ENCODE assay signal across 15 cellular contexts in genomic region chr13:79457390-79457789, GRCh38. TPM values are rescaled to one million over a fixed set of nuclear protein-coding genes. Genes with fewer than 3 reads are reported as not detected.
A peak's percentile ranks its signal among the peaks of the same experiment; 100 is the strongest.
DNase-seq lines count a peak whose midpoint lies in the region; ATAC-seq, FAIRE-seq and TF ChIP-seq lines count a peak whose summit lies in the region.
"Had no signal": no experiment of that assay in that cellular context is flagged by ENCODE, and none has a peak within 500 bp of the region (broad histone marks: within the 10 kb centered on the region; RNA-seq: fewer than 3 reads in every experiment).

No MANE protein-coding gene starts in this region.

- H2AFZ ChIP-seq in OCI-LY7 (ENCODE audit: low read length), result no peak overlapping the region

- H3K36me3 ChIP-seq in OCI-LY7 (ENCODE audit: insufficient read depth, low read length), result no peaks in the 10 kb centered on the region
- H3K36me3 ChIP-seq: neutrophil had no signal

- CTCF ChIA-PET in OCI-LY7 (lab: Charles Lee; ENCODE audit: unreplicated experiment), result no interaction called here

- intact Hi-C loops in OCI-LY7 (cut with micrococcal nuclease; ENCODE audit: unreplicated experiment), result no loop called here

- no peaks in the 10 kb centered on the region for H4K20me1 ChIP-seq in OCI-LY7 (ENCODE audit: insufficient read depth, low read length)

- H3K9me3 ChIP-seq in OCI-LY7 (ENCODE audit: low read length), result no peaks in the 10 kb centered on the region
- H3K9me3 ChIP-seq: neutrophil had no signal

- no peak overlapping the region for H3K4me3 ChIP-seq in OCI-LY7 (ENCODE audit: low read depth, low read length, poor library complexity, severe bottlenecking)

- no peak overlapping the region for H3K27ac ChIP-seq in OCI-LY7 (ENCODE audit: low read depth, low read length, poor library complexity, severe bottlenecking)
- H3K27ac ChIP-seq: neutrophil had no signal

- H3K79me2 ChIP-seq in OCI-LY7 (ENCODE audit: insufficient read depth, low read depth, low read length), result no peaks in the 10 kb centered on the region

- ATAC-seq in GM18498 (IDR thresholded peaks at IDR 0.05; ENCODE audit: unreplicated experiment) (peak; percentile 75), GM18909 (IDR thresholded peaks at IDR 0.05; ENCODE audit: poor library complexity, unreplicated experiment) (peak; percentile 60), HG02642 (IDR thresholded peaks at IDR 0.05; ENCODE audit: poor library complexity, unreplicated experiment) (peak; percentile 46), HG03558 (IDR thresholded peaks at IDR 0.05; ENCODE audit: extremely low read depth, unreplicated experiment) (peak; percentile 43)

- FAIRE-seq in GM12891 (lab: Jason Lieb, UNC), result no peak

- H3K4me1 ChIP-seq in OCI-LY7 (ENCODE audit: insufficient read depth, low read length, poor library complexity, severe bottlenecking), result no peaks in the 10 kb centered on the region

- H3K4me2 ChIP-seq in OCI-LY7 (ENCODE audit: low read length), result no peak overlapping the region

- BruUV-seq in OCI-LY7 (replicated peaks; lab: Mats Ljungman, UMichigan), result no TSS peak

- no peak for TF ChIP-seq POLR2A in GM12891 (IDR thresholded peaks at IDR 0.05; ENCODE audit: low read depth, low read length)

- no peaks in the 10 kb centered on the region for H3K9me2 ChIP-seq in OCI-LY7 (ENCODE audit: insufficient read depth, low read length)

- DNase-seq in OCI-LY7 (ENCODE audit: low spot score) (no peak), NCI-H128 (lab: John Stamatoyannopoulos, UW; ENCODE audit: unreplicated experiment) (no peak), GM12891 (ENCODE audit: insufficient read length, low spot score) (no peak)
- DNase-seq in stimulated activated CD4-positive, alpha-beta T cell treated with anti-CD3 and anti-CD28 coated beads, Interleukin-4, amount 100 ng/mL, for 4 hours, result no peak
- DNase-seq: ACHN, aorta, GOT3, NCI-H2081 treated with DMSO at 0.1 percent for 48 hours, NCI-H524, retina had no signal

- POLR2A ChIA-PET in OCI-LY7 (lab: Charles Lee), result interaction anchor here (1.1 to 1.4 kb wide), 3 partner anchors 11 to 26 kb away, joined by 4 to 5 read pairs (median 4); partner anchors contain the start of gene NDFIP2

- TF ChIP-seq CTCF in OCI-LY7 (conservative IDR thresholded peaks at IDR 0.05; ENCODE audit: low read length), result no peak

TF ChIP-seq in GM12891, 5 proteins besides CTCF, POLR2A, EP300 and RAD21:
- TF ChIP-seq SPI1 (IDR thresholded peaks at IDR 0.05; ENCODE audit: low read depth, low read length) (no peak), PAX5 (IDR thresholded peaks at IDR 0.05; ENCODE audit: insufficient read depth, low read length, severe bottlenecking) (no peak), TAF1 (IDR thresholded peaks at IDR 0.05; ENCODE audit: low read depth, low read length) (no peak), POLR2AphosphoS5 (IDR thresholded peaks at IDR 0.05; ENCODE audit: low read depth, low read length) (no peak), POU2F2 (IDR thresholded peaks at IDR 0.05; ENCODE audit: low read depth, low read length) (no peak)

RNA-seq across cellular contexts. Expression of gene NDFIP2, which starts 23.6 kb away (rescaled TPM):
- total RNA-seq in OCI-LY7 (2014; rRNA removed; shearing (Covaris generic)), result 0.18 and 0.54 TPM in 2 replicates
- total RNA-seq in OCI-LY7 (2022), result 4.0 and 4.8 TPM in 2 replicates
- polyA plus RNA-seq in GM12891 (2012; ENCODE audit: low read depth, missing spikeins), result 19.5 TPM

RNA-seq across cellular contexts. Expression of gene RBM26, which starts 51.3 kb away (rescaled TPM):
- 44.1 and 46.1 TPM in 2 replicates for total RNA-seq in OCI-LY7 (2014; rRNA removed; shearing (Covaris generic))
- 85.2 and 91.6 TPM in 2 replicates for total RNA-seq in OCI-LY7 (2022)
- 23.8 TPM for polyA plus RNA-seq in GM12891 (2012; ENCODE audit: low read depth, missing spikeins)
